Comparison of ENCODE assay signal across 20 cellular contexts in genomic region chr11:84522331-84522730, GRCh38.
A peak's percentile ranks its signal among the peaks of the same experiment; 100 is the strongest.
DNase-seq lines count a peak whose midpoint lies in the region; ATAC-seq and TF ChIP-seq lines count a peak whose summit lies in the region.
"Had no signal": no experiment of that assay in that cellular context is flagged by ENCODE, and none has a peak within 500 bp of the region (broad histone marks: within the 10 kb centered on the region; RNA-seq: fewer than 3 reads in every experiment).

No MANE protein-coding gene starts in this region.

- H3K27ac ChIP-seq in SK-N-SH (ENCODE audit: low read depth in 2 of 2, low read length in 1 of 2): no peak overlapping the region
- no peak overlapping the region for H3K27ac ChIP-seq in lung (ENCODE audit: low read depth in 1 of 2, low read length in 1 of 2)
- H3K27ac ChIP-seq in neuronal stem cell (replicated peaks; ENCODE audit: low read length): no peak overlapping the region
- no peak overlapping the region for H3K27ac ChIP-seq in CD4-positive, alpha-beta T cell (ENCODE audit: low read depth, low read length)
- no peak overlapping the region for H3K27ac ChIP-seq in mesendoderm (ENCODE audit: low read depth, low read length)
- H3K27ac ChIP-seq: KMS-11 had no signal

- DNase-seq in SK-N-SH (no peak), choroid plexus epithelial cell (ENCODE audit: low read depth) (peak; percentile 5), lung (ENCODE audit: low spot score) (no peak), neuronal stem cell (ENCODE audit: low spot score) (no peak), mesendoderm (no peak)
- no peak for DNase-seq in CD4-positive, alpha-beta T cell
- DNase-seq: 8988T, C1 segment of cervical spinal cord, DMS 273 treated with DMSO at 0.1 percent for 48 hours, GDM1, GOT3, NCI-H1105, NCI-H1694 treated with DMSO at 0.1 percent for 48 hours, NCI-H2107, NCI-H226, NCI-H526, SHP77 had no signal

- H2AFZ ChIP-seq in SK-N-SH (ENCODE audit: low read depth) (no peak overlapping the region), neuronal stem cell (ENCODE audit: low read length) (no peak overlapping the region)

- no peaks in the 10 kb centered on the region for H3K27me3 Mint-ChIP-seq in CD4-positive, alpha-beta T cell

- H2BK120ac ChIP-seq in neuronal stem cell (ENCODE audit: low read depth, low read length) (no peak overlapping the region), mesendoderm (ENCODE audit: low read depth, low read length) (no peak overlapping the region)

- H2BK5ac ChIP-seq in neuronal stem cell (ENCODE audit: low read length) (no peak overlapping the region), mesendoderm (ENCODE audit: low read length) (no peak overlapping the region)

- H3K36me3 ChIP-seq in SK-N-SH (replicated peaks in 1 of 2; ENCODE audit: control insufficient read depth in 1 of 2, insufficient read depth in 2 of 2, low read length in 1 of 2) (no peaks in the 10 kb centered on the region), lung (ENCODE audit: control insufficient read depth in 2 of 2, insufficient read depth in 2 of 2, low read length in 2 of 2) (no peaks in the 10 kb centered on the region), neuronal stem cell (replicated peaks in 1 of 2; ENCODE audit: control insufficient read depth in 2 of 2, insufficient read depth in 2 of 2, low read length in 2 of 2) (no peaks in the 10 kb centered on the region), mesendoderm (ENCODE audit: control insufficient read depth, insufficient read depth, low read length) (no peaks in the 10 kb centered on the region)

- H3K4me2 ChIP-seq in SK-N-SH (no peak overlapping the region), neuronal stem cell (ENCODE audit: insufficient read depth, low read length, poor library complexity, severe bottlenecking) (no peak overlapping the region), mesendoderm (ENCODE audit: low read length) (no peak overlapping the region)
- H3K4me2 ChIP-seq: KMS-11 had no signal

- H2BK12ac ChIP-seq in neuronal stem cell (ENCODE audit: low read length): no peak overlapping the region

- H3K18ac ChIP-seq in neuronal stem cell (ENCODE audit: low read length) (no peak overlapping the region), mesendoderm (ENCODE audit: low read length) (no peak overlapping the region)

- H3K23ac ChIP-seq in neuronal stem cell (ENCODE audit: low read depth, low read length, poor library complexity): no peak overlapping the region
- H3K23ac ChIP-seq in mesendoderm (ENCODE audit: low read length): no peak overlapping the region

- H3K4me3 Mint-ChIP-seq in CD4-positive, alpha-beta T cell: no peak overlapping the region

- H3K4me1 Mint-ChIP-seq in CD4-positive, alpha-beta T cell (ENCODE audit: low read depth): no peaks in the 10 kb centered on the region

- H4K20me1 ChIP-seq in SK-N-SH (ENCODE audit: insufficient read depth): no peaks in the 10 kb centered on the region

- H3K4ac ChIP-seq in neuronal stem cell (ENCODE audit: low read length): no peak overlapping the region
- H3K4ac ChIP-seq in mesendoderm (ENCODE audit: low read depth, low read length): no peak overlapping the region

- peak; percentile 54 for ATAC-seq in SK-N-SH treated with all-trans-retinoic acid at 6 μM for 48 hours
- ATAC-seq in lung (ENCODE audit: insufficient read depth, low FRiP score): peak; percentile 41
- no peak for ATAC-seq in CD4-positive, alpha-beta T cell (ENCODE audit: poor library complexity)
- ATAC-seq in GM18498 (IDR thresholded peaks at IDR 0.05; ENCODE audit: unreplicated experiment): no peak

- no peak overlapping the region for H3K14ac ChIP-seq in neuronal stem cell (ENCODE audit: low read length)

- peaks cover 0 to 15% of the 10 kb centered on the region in 2 experiments; a peak in 3 of 4 replicates for H3K4me1 ChIP-seq in SK-N-SH (ENCODE audit: control insufficient read depth in 1 of 2, insufficient read depth in 2 of 2, low read depth in 1 of 2, low read length in 1 of 2)
- H3K4me1 ChIP-seq in lung (ENCODE audit: control insufficient read depth in 2 of 2, insufficient read depth in 2 of 2, low read length in 2 of 2): no peaks in the 10 kb centered on the region
- no peaks in the 10 kb centered on the region for H3K4me1 ChIP-seq in neuronal stem cell (ENCODE audit: control insufficient read depth in 2 of 2, insufficient read depth in 1 of 2, low read depth in 1 of 2, low read length in 2 of 2)
- H3K4me1 ChIP-seq in mesendoderm (ENCODE audit: control insufficient read depth, low read depth, low read length): no peaks in the 10 kb centered on the region

- peaks cover 9% of the 10 kb centered on the region for H3K9me3 Mint-ChIP-seq in CD4-positive, alpha-beta T cell

- TF ChIP-seq CTCF in SK-N-SH (IDR thresholded peaks at IDR 0.05) (no peak), choroid plexus epithelial cell (conservative IDR thresholded peaks at IDR 0.05; ENCODE audit: low read depth, low read length) (no peak), lung (IDR thresholded peaks at IDR 0.05; ENCODE audit: control extremely low read depth, extremely low read depth) (no peak)
- no peak for TF ChIP-seq CTCF in CD4-positive, alpha-beta T cell (IDR thresholded peaks at IDR 0.05)

- H4K5ac ChIP-seq in mesendoderm (ENCODE audit: low read length): no peak overlapping the region

- no peaks in the 10 kb centered on the region for H3K9me2 ChIP-seq in SK-N-SH

- H3K56ac ChIP-seq in mesendoderm (ENCODE audit: low read length): no peak overlapping the region

- no peak overlapping the region for H4K8ac ChIP-seq in neuronal stem cell (ENCODE audit: low read depth, low read length)
- H4K8ac ChIP-seq in mesendoderm (ENCODE audit: low read depth, low read length): no peak overlapping the region

- H3K4me3 ChIP-seq in SK-N-SH (ENCODE audit: low read depth in 2 of 2, low read length in 1 of 2) (no peak overlapping the region), choroid plexus epithelial cell (ENCODE audit: low read depth, low read length) (no peak overlapping the region), lung (no peak overlapping the region), neuronal stem cell (ENCODE audit: low read length in 2 of 2) (no peak overlapping the region), mesendoderm (ENCODE audit: low read length) (no peak overlapping the region)

- no peak overlapping the region for H3K27ac Mint-ChIP-seq in CD4-positive, alpha-beta T cell

- H2AK5ac ChIP-seq in neuronal stem cell (ENCODE audit: low read depth, low read length): no peak overlapping the region
- H2AK5ac ChIP-seq in mesendoderm (ENCODE audit: low read length): no peak overlapping the region

- no peaks in the 10 kb centered on the region for H3K9me3 ChIP-seq in SK-N-SH
- no peaks in the 10 kb centered on the region for H3K9me3 ChIP-seq in lung (ENCODE audit: control insufficient read depth in 2 of 2, insufficient read depth in 1 of 2, low read length in 1 of 2)
- H3K9me3 ChIP-seq in neuronal stem cell (replicated peaks in 1 of 2; ENCODE audit: control insufficient read depth in 2 of 2, insufficient read depth in 1 of 2, low read depth in 1 of 2, low read length in 2 of 2): no peaks in the 10 kb centered on the region
- no peaks in the 10 kb centered on the region for H3K9me3 ChIP-seq in CD4-positive, alpha-beta T cell (ENCODE audit: control insufficient read depth, low read length)

- H3K79me1 ChIP-seq in neuronal stem cell (ENCODE audit: low read depth, low read length): no peaks in the 10 kb centered on the region
- H3K79me1 ChIP-seq in mesendoderm (ENCODE audit: low read length): no peaks in the 10 kb centered on the region

- TF ChIP-seq RAD21 in SK-N-SH (IDR thresholded peaks at IDR 0.05; ENCODE audit: low read length): no peak

- intact Hi-C loops in CD4-positive, alpha-beta T cell (cut with DNase I, micrococcal nuclease): no loop called here

- CTCF ChIA-PET in SK-N-SH (lab: Yijun Ruan, JAX): interaction anchor here (1.5 to 10.0 kb wide), 6 partner anchors 36 to 695 kb away, joined by 6 to 156 read pairs (median 34); no protein-coding TSS in a partner anchor
- CTCF ChIA-PET in CD4-positive, alpha-beta T cell (lab: Charles Lee): no interaction called here

- TF ChIP-seq EP300 in SK-N-SH (IDR thresholded peaks at IDR 0.05; ENCODE audit: borderline replicate concordance in 1 of 2, low read depth in 1 of 2, low read length in 1 of 2): no peak

- no peak overlapping the region for H4K91ac ChIP-seq in neuronal stem cell (ENCODE audit: low read depth, low read length, poor library complexity)

- no peak overlapping the region for H2BK15ac ChIP-seq in neuronal stem cell (ENCODE audit: low read length)
- H2BK15ac ChIP-seq in mesendoderm (replicated peaks; ENCODE audit: low read depth): no peak overlapping the region

- no peaks in the 10 kb centered on the region for H3F3A ChIP-seq in SK-N-SH (replicated peaks; ENCODE audit: insufficient read depth)

- H3K9ac ChIP-seq in SK-N-SH (no peak overlapping the region), neuronal stem cell (ENCODE audit: low read depth, low read length, poor library complexity) (no peak overlapping the region), mesendoderm (ENCODE audit: low read length) (no peak overlapping the region)
- H3K9ac ChIP-seq: KMS-11 had no signal

- H3K79me2 ChIP-seq in SK-N-SH (ENCODE audit: insufficient read depth) (no peaks in the 10 kb centered on the region), mesendoderm (ENCODE audit: control insufficient read depth, insufficient read depth, low read length) (no peaks in the 10 kb centered on the region)

- POLR2A ChIA-PET in SK-N-SH (lab: Yijun Ruan, JAX): no interaction called here
- POLR2A ChIA-PET in CD4-positive, alpha-beta T cell (lab: Charles Lee): no interaction called here

- H3K27me3 ChIP-seq in SK-N-SH (ENCODE audit: insufficient read depth) (no peaks in the 10 kb centered on the region), lung (ENCODE audit: control insufficient read depth, insufficient read depth) (no peaks in the 10 kb centered on the region), neuronal stem cell (ENCODE audit: control insufficient read depth in 3 of 3, insufficient read depth in 3 of 3, low read depth in 1 of 3, low read length in 3 of 3) (no peaks in the 10 kb centered on the region), mesendoderm (ENCODE audit: insufficient read depth, low read length, poor library complexity) (no peaks in the 10 kb centered on the region)
- H3K27me3 ChIP-seq in CD4-positive, alpha-beta T cell (ENCODE audit: control insufficient read depth, insufficient read depth, low read length): no peaks in the 10 kb centered on the region

- H3K36me3 Mint-ChIP-seq in CD4-positive, alpha-beta T cell (ENCODE audit: low read depth): no peaks in the 10 kb centered on the region

TF ChIP-seq in SK-N-SH treated with all-trans-retinoic acid at 6 μM for 48 hours, 23 proteins besides CTCF, POLR2A, EP300 and RAD21:
- TF ChIP-seq ARNTL (CRISPR knock-in tag; IDR thresholded peaks at IDR 0.05; ENCODE audit: borderline replicate concordance, low read depth): no peak
- peak; percentile 67 for TF ChIP-seq ISL1 (CRISPR knock-in tag; IDR thresholded peaks at IDR 0.05)

TF ChIP-seq in SK-N-SH, 30 proteins besides CTCF, POLR2A, EP300 and RAD21:
- no peak for TF ChIP-seq USF1 (IDR thresholded peaks at IDR 0.05; ENCODE audit: borderline replicate concordance, low read depth)

Comparison
In these comparisons a context has a peak if more than half of its experiments do, and no peak if none do; other contexts are left out.
1. ATAC-seq: peak in SK-N-SH treated with all-trans-retinoic acid at 6 μM for 48 hours (single experiment) and lung (single experiment); none in CD4-positive, alpha-beta T cell (single experiment) and GM18498 (single experiment).